ENCODE assay signal across 10 cellular contexts in genomic region chr2:213740453-213740852, GRCh38.
DNase-seq lines count a peak whose midpoint lies in the region; ATAC-seq and FAIRE-seq lines count a peak whose summit lies in the region.
"Had no signal": no experiment of that assay in that cellular context is flagged by ENCODE, and none has a peak within 500 bp of the region (broad histone marks: within the 10 kb centered on the region; RNA-seq: fewer than 3 reads in every experiment).

No MANE protein-coding gene starts in this region.

- intact Hi-C loops in Right ventricle myocardium superior (cut with DNase I): no loop called here

- DNase-seq in GM18507 (ENCODE audit: extremely low spot score, insufficient read length, low read depth) (no peak), Right ventricle myocardium superior (no peak), UCSD-AML1 (lab: John Stamatoyannopoulos, UW; ENCODE audit: unreplicated experiment) (no peak), DMS 273 (lab: John Stamatoyannopoulos, UW; ENCODE audit: unreplicated experiment) (no peak)
- no peak for DNase-seq in activated CD4-positive, alpha-beta T cell treated with anti-CD3 and anti-CD28 coated beads, Interleukin-2, amount 50 U/mL, for 48 hours
- DNase-seq: activated naive CD8-positive, alpha-beta T cell treated with anti-CD3 and anti-CD28 coated beads for 36 hours had no signal

- ATAC-seq in GM21367 (IDR thresholded peaks at IDR 0.05; ENCODE audit: unreplicated experiment): peak; percentile 93
- peak; percentile 90 for ATAC-seq in HG02884 (IDR thresholded peaks at IDR 0.05; ENCODE audit: unreplicated experiment)
- peak; percentile 62 for ATAC-seq in HG03521 (IDR thresholded peaks at IDR 0.05; ENCODE audit: unreplicated experiment)
- no peak for ATAC-seq in Right ventricle myocardium superior (ENCODE audit: poor library complexity)

- peak; percentile 59 for FAIRE-seq in GM18507 (lab: Jason Lieb, UNC)
- FAIRE-seq: RCC 7860 had no signal
